ENCODE assay signal across 15 cellular contexts in genomic region chr6:72552938-72553337, GRCh38.
DNase-seq lines count a peak whose midpoint lies in the region; ATAC-seq, FAIRE-seq and TF ChIP-seq lines count a peak whose summit lies in the region.
"Had no signal": no experiment of that assay in that cellular context is flagged by ENCODE, and none has a peak within 500 bp of the region (broad histone marks: within the 10 kb centered on the region; RNA-seq: fewer than 3 reads in every experiment).

No MANE protein-coding gene starts in this region.

- DNase-seq in BJ (ENCODE audit: low read depth) = peak; percentile 22
- peak; percentile 15 to 34 for DNase-seq in SJCRH30
- peak; percentile 50 for DNase-seq in fibroblast of pulmonary artery (ENCODE audit: low read depth)
- no peak for DNase-seq in frontal cortex (ENCODE audit: low spot score in 2 of 2)
- DNase-seq in activated CD4-positive, alpha-beta T cell treated with anti-CD3 and anti-CD28 coated beads, Interleukin-2, amount 50 U/mL, for 48 hours = no peak
- DNase-seq: activated CD8-positive, alpha-beta memory T cell treated with anti-CD3 and anti-CD28 coated beads for 24 hours; activated naive CD8-positive, alpha-beta T cell treated with anti-CD3 and anti-CD28 coated beads for 36 hours; effector memory CD4-positive, alpha-beta T cell; stimulated activated naive CD8-positive, alpha-beta T cell treated with anti-CD3 and anti-CD28 coated beads, Interleukin-15, Interleukin-2, amounts not matched to agents 100 U/mL and 50 U/mL, for 24 hours; T-cell had no signal

- FAIRE-seq in frontal cortex (lab: Jason Lieb, UNC) = no peak

- H3K4me3 ChIP-seq in BJ (ENCODE audit: low read depth, low read length) (no peak overlapping the region), HUES48 (ENCODE audit: low read depth, low read length) (no peak overlapping the region), SJCRH30 (peak overlapping the region; percentile 8; the same call in 1 of the 2 replicates), fibroblast of pulmonary artery (replicated peaks; ENCODE audit: low read depth, low read length) (no peak overlapping the region)
- H3K4me3 ChIP-seq: neural progenitor cell had no signal

- POLR2A ChIA-PET in BJ (lab: Charles Lee) = no interaction called here

- H3K27me3 ChIP-seq in BJ (ENCODE audit: control insufficient read depth, insufficient read depth, low read length) (no peaks in the 10 kb centered on the region), HUES48 (ENCODE audit: control insufficient read depth, insufficient read depth, low read length) (no peaks in the 10 kb centered on the region), SJCRH30 (no peaks in the 10 kb centered on the region)
- H3K27me3 ChIP-seq: neural progenitor cell had no signal

- no peak overlapping the region for H3K9ac ChIP-seq in HUES48 (ENCODE audit: low read depth, low read length)
- H3K9ac ChIP-seq: neural progenitor cell had no signal

- CTCF ChIA-PET in BJ (lab: Yijun Ruan, JAX) = interaction anchor here (0.7 to 1.6 kb wide), 4 partner anchors 10 to 136 kb away, joined by 3 to 4 read pairs (median 3); no protein-coding TSS in a partner anchor

- H3K9me3 ChIP-seq in HUES48 (ENCODE audit: control insufficient read depth, insufficient read depth, low read length) = no peaks in the 10 kb centered on the region
- no peaks in the 10 kb centered on the region for H3K9me3 ChIP-seq in SJCRH30 (replicated peaks)

- no peak for ATAC-seq in HG02870 (IDR thresholded peaks at IDR 0.05; ENCODE audit: unreplicated experiment)
- ATAC-seq in GM21360 (IDR thresholded peaks at IDR 0.05; ENCODE audit: unreplicated experiment) = no peak
- ATAC-seq: T-cell had no signal

- H3K36me3 ChIP-seq in BJ (ENCODE audit: control insufficient read depth, insufficient read depth, low read length) (no peaks in the 10 kb centered on the region), HUES48 (ENCODE audit: control insufficient read depth, insufficient read depth, low read length) (no peaks in the 10 kb centered on the region), SJCRH30 (no peaks in the 10 kb centered on the region)
- H3K36me3 ChIP-seq: neural progenitor cell had no signal

- peaks cover 42% of the 10 kb centered on the region for H3K4me1 ChIP-seq in HUES48 (ENCODE audit: control insufficient read depth, insufficient read depth, low read length)
- peaks cover 16% of the 10 kb centered on the region; the same call in 1 of the 2 replicates for H3K4me1 ChIP-seq in SJCRH30
- H3K4me1 ChIP-seq: neural progenitor cell had no signal

- TF ChIP-seq CTCF in BJ (IDR thresholded peaks at IDR 0.05; ENCODE audit: insufficient read depth, low read depth, low read length) (no peak), fibroblast of pulmonary artery (IDR thresholded peaks at IDR 0.05; ENCODE audit: low read length, missing control alignments) (no peak)

- H3K27ac ChIP-seq in HUES48 (ENCODE audit: low read depth, low read length) = peak overlapping the region; percentile 43
- peak overlapping the region; percentile 47 for H3K27ac ChIP-seq in SJCRH30
- H3K27ac ChIP-seq: C4-2B, neural progenitor cell had no signal

Comparison
In these comparisons a context has a peak if more than half of its experiments do, and no peak if none do; other contexts are left out.
1. DNase-seq: peak in BJ (single experiment), SJCRH30 (2 of 2) and fibroblast of pulmonary artery (single experiment); none in frontal cortex (0 of 2) and activated CD4-positive, alpha-beta T cell treated with anti-CD3 and anti-CD28 coated beads, Interleukin-2, amount 50 U/mL, for 48 hours (0 of 2).